Comparison of ENCODE assay signal across 25 cellular contexts in genomic region chr5:3221432-3221831, GRCh38.
A peak's percentile ranks its signal among the peaks of the same experiment; 100 is the strongest.
DNase-seq lines count a peak whose midpoint lies in the region; ATAC-seq and TF ChIP-seq lines count a peak whose summit lies in the region.
"Had no signal": no experiment of that assay in that cellular context is flagged by ENCODE, and none has a peak within 500 bp of the region (broad histone marks: within the 10 kb centered on the region; RNA-seq: fewer than 3 reads in every experiment).

No MANE protein-coding gene starts in this region.

- no peaks in the 10 kb centered on the region for H3K9me3 ChIP-seq in esophagus muscularis mucosa
- H3K9me3 ChIP-seq in lung (ENCODE audit: control insufficient read depth in 2 of 2, insufficient read depth in 1 of 2, low read length in 1 of 2) = peaks cover 0 to 2% of the 10 kb centered on the region in 2 donors
- peaks cover 0 to 5% (median 0%) of the 10 kb centered on the region in 4 donors for H3K9me3 ChIP-seq in stomach
- no peaks in the 10 kb centered on the region for H3K9me3 ChIP-seq in upper lobe of right lung
- H3K9me3 ChIP-seq: BE2C, BLaER1 had no signal

- H3K4me1 ChIP-seq in esophagus muscularis mucosa = no peaks in the 10 kb centered on the region
- H3K4me1 ChIP-seq in lung (ENCODE audit: control insufficient read depth in 2 of 2, insufficient read depth in 2 of 2, low read length in 2 of 2) = no peaks in the 10 kb centered on the region
- no peaks in the 10 kb centered on the region for H3K4me1 ChIP-seq in stomach
- H3K4me1 ChIP-seq in upper lobe of right lung = no peaks in the 10 kb centered on the region
- H3K4me1 ChIP-seq: BE2C had no signal

- no peak overlapping the region for H3K4me3 ChIP-seq in esophagus muscularis mucosa
- H3K4me3 ChIP-seq in lung = no peak overlapping the region
- H3K4me3 ChIP-seq in stomach = no peak overlapping the region
- no peak overlapping the region for H3K4me3 ChIP-seq in upper lobe of right lung
- H3K4me3 ChIP-seq: BLaER1, GM12878 had no signal

- TF ChIP-seq EP300 in esophagus muscularis mucosa (IDR thresholded peaks at IDR 0.05) (no peak), stomach (IDR thresholded peaks at IDR 0.05) (no peak)

- TF ChIP-seq POLR2A in esophagus muscularis mucosa (IDR thresholded peaks at IDR 0.05; ENCODE audit: low read depth) (no peak), stomach (IDR thresholded peaks at IDR 0.05) (no peak)

- DNase-seq in esophagus muscularis mucosa (ENCODE audit: extremely low spot score) = peak; percentile 70
- peak; percentile 6 for DNase-seq in lung (ENCODE audit: low spot score)
- DNase-seq in stomach = peak; percentile 5
- no peak for DNase-seq in naive thymus-derived CD8-positive, alpha-beta T cell
- DNase-seq in NCI-H2107 (lab: John Stamatoyannopoulos, UW) = no peak
- DNase-seq in upper lobe of right lung = no peak
- no peak for DNase-seq in effector memory CD8-positive, alpha-beta T cell
- DNase-seq: 8988T; ACHN; BE2C; C1 segment of cervical spinal cord; CD4-positive, alpha-beta memory T cell; CD4-positive, CD25-positive, alpha-beta regulatory T cell; CD8-positive, alpha-beta memory T cell; COR-L47; DMS 273 treated with DMSO at 0.1 percent for 48 hours; DMS153; DMS53; DMS79; DND-41; EL; GDM1 had no signal

- no peak overlapping the region for H3K27ac Mint-ChIP-seq in naive thymus-derived CD8-positive, alpha-beta T cell
- H3K27ac Mint-ChIP-seq in effector memory CD8-positive, alpha-beta T cell = no peak overlapping the region
- H3K27ac Mint-ChIP-seq: CD14-positive monocyte; CD4-positive, CD25-positive, alpha-beta regulatory T cell had no signal

- no peak overlapping the region for H3K4me3 Mint-ChIP-seq in naive thymus-derived CD8-positive, alpha-beta T cell
- no peak overlapping the region for H3K4me3 Mint-ChIP-seq in effector memory CD8-positive, alpha-beta T cell
- H3K4me3 Mint-ChIP-seq: CD14-positive monocyte; CD4-positive, alpha-beta memory T cell; CD4-positive, CD25-positive, alpha-beta regulatory T cell; CD8-positive, alpha-beta memory T cell had no signal

- no peaks in the 10 kb centered on the region for H3K36me3 Mint-ChIP-seq in naive thymus-derived CD8-positive, alpha-beta T cell
- no peaks in the 10 kb centered on the region for H3K36me3 Mint-ChIP-seq in effector memory CD8-positive, alpha-beta T cell (ENCODE audit: insufficient read depth)
- H3K36me3 Mint-ChIP-seq: CD14-positive monocyte; CD4-positive, alpha-beta memory T cell; CD4-positive, CD25-positive, alpha-beta regulatory T cell; CD8-positive, alpha-beta memory T cell had no signal

- ATAC-seq in lung (ENCODE audit: insufficient read depth, low FRiP score) (no peak), upper lobe of right lung (no peak)
- no peak for ATAC-seq in naive thymus-derived CD8-positive, alpha-beta T cell
- ATAC-seq in effector memory CD8-positive, alpha-beta T cell (replicated peaks) = no peak
- ATAC-seq: GM12878 had no signal

- peaks cover 0 to 2% (median 0%) of the 10 kb centered on the region in 9 donors for H3K9me3 Mint-ChIP-seq in naive thymus-derived CD8-positive, alpha-beta T cell
- H3K9me3 Mint-ChIP-seq in effector memory CD8-positive, alpha-beta T cell = peaks cover 2 to 11% of the 10 kb centered on the region in 2 donors

- no peaks in the 10 kb centered on the region for H3K27me3 Mint-ChIP-seq in naive thymus-derived CD8-positive, alpha-beta T cell
- no peaks in the 10 kb centered on the region for H3K27me3 Mint-ChIP-seq in effector memory CD8-positive, alpha-beta T cell
- H3K27me3 Mint-ChIP-seq: CD4-positive, alpha-beta memory T cell; CD8-positive, alpha-beta memory T cell had no signal

- WGBS in esophagus muscularis mucosa = 91% methylated on average over 9 of the region's 9 CpGs
- WGBS in lung, 2 donors = 85 to 87% methylated on average over 9 of the region's 9 CpGs
- WGBS in stomach, 5 donors = 81 to 92% (median 86%) methylated on average over 8 to 9 of the region's 9 CpGs

- POLR2A ChIA-PET in naive thymus-derived CD8-positive, alpha-beta T cell (lab: Charles Lee) = no interaction called here

- H3K36me3 ChIP-seq in esophagus muscularis mucosa (no peaks in the 10 kb centered on the region), lung (ENCODE audit: control insufficient read depth in 2 of 2, insufficient read depth in 2 of 2, low read length in 2 of 2) (no peaks in the 10 kb centered on the region), stomach (no peaks in the 10 kb centered on the region), upper lobe of right lung (no peaks in the 10 kb centered on the region)
- H3K36me3 ChIP-seq: BE2C, BLaER1 had no signal

- intact Hi-C loops in esophagus muscularis mucosa (cut with DNase I) = no loop called here
- intact Hi-C loops in stomach (cut with DNase I; ENCODE audit: low total_unique reads) = no loop called here
- intact Hi-C loops in upper lobe of right lung (cut with DNase I) = no loop called here

- no peaks in the 10 kb centered on the region for H3K4me1 Mint-ChIP-seq in naive thymus-derived CD8-positive, alpha-beta T cell
- peaks cover 0 to 2% of the 10 kb centered on the region in 2 donors for H3K4me1 Mint-ChIP-seq in effector memory CD8-positive, alpha-beta T cell (ENCODE audit: low read depth in 2 of 2)
- H3K4me1 Mint-ChIP-seq: CD14-positive monocyte; CD4-positive, alpha-beta memory T cell; CD4-positive, CD25-positive, alpha-beta regulatory T cell; CD8-positive, alpha-beta memory T cell had no signal

- H3K27me3 ChIP-seq in esophagus muscularis mucosa (no peaks in the 10 kb centered on the region), lung (ENCODE audit: control insufficient read depth, insufficient read depth) (no peaks in the 10 kb centered on the region), stomach (no peaks in the 10 kb centered on the region), upper lobe of right lung (no peaks in the 10 kb centered on the region)
- H3K27me3 ChIP-seq: BE2C, BLaER1 had no signal

- TF ChIP-seq CTCF in esophagus muscularis mucosa (IDR thresholded peaks at IDR 0.05) (no peak), lung (IDR thresholded peaks at IDR 0.05; ENCODE audit: control extremely low read depth, extremely low read depth) (no peak), stomach (IDR thresholded peaks at IDR 0.05) (no peak), upper lobe of right lung (IDR thresholded peaks at IDR 0.05) (no peak)

- H3K27ac ChIP-seq in esophagus muscularis mucosa (replicated peaks in 1 of 4) = no peak overlapping the region
- no peak overlapping the region for H3K27ac ChIP-seq in lung (ENCODE audit: low read depth in 1 of 2, low read length in 1 of 2)
- no peak overlapping the region for H3K27ac ChIP-seq in stomach
- no peak overlapping the region for H3K27ac ChIP-seq in upper lobe of right lung
- H3K27ac ChIP-seq: BLaER1 had no signal

Comparison
In these comparisons a context has a peak if more than half of its experiments do, and no peak if none do; other contexts are left out.
1. DNase-seq: peak in esophagus muscularis mucosa (single experiment), lung (single experiment) and stomach (single experiment); none in naive thymus-derived CD8-positive, alpha-beta T cell (0 of 10), NCI-H2107 (single experiment), upper lobe of right lung (single experiment) and effector memory CD8-positive, alpha-beta T cell (0 of 3).